Comparison of ENCODE assay signal across 4 cellular contexts in the genomic region with DNA sequence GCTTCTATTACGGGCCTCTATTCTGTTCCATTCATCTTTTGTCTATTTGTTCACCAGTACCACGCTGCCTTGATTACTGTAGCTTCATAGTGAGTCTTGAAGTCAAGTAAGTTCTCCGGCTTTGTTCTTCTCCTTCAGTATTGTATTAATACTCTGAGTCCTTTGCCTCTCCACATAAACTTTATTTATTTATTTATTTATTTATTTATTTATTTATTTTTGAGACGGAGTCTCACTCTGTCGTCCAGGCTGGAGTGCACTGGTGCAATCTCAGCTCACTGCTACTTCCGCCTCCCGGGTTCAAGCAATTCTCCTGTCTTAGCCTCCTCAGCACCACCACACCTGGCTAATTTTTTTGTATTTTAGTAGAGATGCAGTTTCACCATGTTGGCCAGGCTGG. TPM values are rescaled to one million over a fixed set of nuclear protein-coding genes. Genes with fewer than 3 reads are reported as not detected.
"Had no signal": no experiment of that assay in that cellular context is flagged by ENCODE, and none has a peak within 500 bp of the region (broad histone marks: within the 10 kb centered on the region; RNA-seq: fewer than 3 reads in every experiment).

No MANE protein-coding gene starts in this region.

RNA-seq across cellular contexts. Expression of gene AQP12B, which starts 22.8 kb away (rescaled TPM):
- total RNA-seq: LHCN-M2, M059J, MCF 10A, NCI-H460 had no signal

RNA-seq across cellular contexts. Expression of gene AQP12A, which starts 31.8 kb away (rescaled TPM):
- total RNA-seq: LHCN-M2, M059J, MCF 10A, NCI-H460 had no signal
